In the genomic region with DNA sequence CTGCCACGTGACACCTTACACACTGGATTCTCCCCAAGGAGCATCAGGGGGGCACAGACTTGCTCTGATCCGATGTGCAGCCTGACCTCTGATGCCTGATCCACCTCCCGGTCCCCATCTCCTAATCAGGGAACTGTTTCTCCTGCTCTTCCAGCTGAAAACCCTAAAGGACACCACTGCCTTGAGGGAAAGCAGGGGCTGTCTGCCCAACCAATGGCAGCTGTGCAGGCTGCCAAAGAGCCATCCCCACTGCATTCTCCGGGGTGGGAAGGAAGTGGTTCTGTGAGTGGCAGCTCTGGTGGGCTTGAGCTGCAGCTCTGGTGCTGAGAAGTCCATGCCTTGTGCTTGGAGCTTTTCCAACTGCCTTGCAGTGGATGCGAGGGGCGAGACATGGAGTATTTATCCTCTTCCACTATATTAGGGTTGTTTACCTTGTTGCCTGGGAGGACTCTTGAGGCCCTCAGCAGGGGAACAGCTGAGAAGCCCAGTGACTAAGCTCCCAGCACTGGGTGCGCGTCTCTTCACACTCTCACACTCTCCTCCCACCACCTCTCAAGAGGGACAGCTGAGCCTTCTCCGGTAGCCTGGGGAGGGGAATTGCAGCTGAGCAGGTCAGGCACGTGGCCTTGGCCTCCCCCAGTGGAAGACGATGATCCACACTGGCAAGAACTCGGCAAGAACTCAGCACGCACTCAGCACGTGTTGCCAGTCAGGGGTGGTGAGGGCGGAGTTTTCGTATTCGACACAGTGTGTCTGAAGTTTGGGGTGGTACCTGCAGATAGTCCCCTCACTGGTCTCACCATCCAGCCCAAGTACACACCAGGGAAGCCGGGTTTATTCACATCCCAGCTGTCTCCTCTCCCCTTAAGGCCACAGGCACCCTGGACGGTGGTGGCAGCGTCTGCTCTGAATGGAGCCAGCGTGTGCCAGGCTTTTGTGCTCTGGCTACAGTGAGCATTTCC, we compare ENCODE assay signal across 1 cellular context.
TF ChIP-seq lines count a peak whose summit lies in the region.

No MANE protein-coding gene starts in this region.

TF ChIP-seq in K562, 482 proteins besides CTCF, POLR2A, EP300 and RAD21 (continued from another document):
- TF ChIP-seq, protein P1, sequence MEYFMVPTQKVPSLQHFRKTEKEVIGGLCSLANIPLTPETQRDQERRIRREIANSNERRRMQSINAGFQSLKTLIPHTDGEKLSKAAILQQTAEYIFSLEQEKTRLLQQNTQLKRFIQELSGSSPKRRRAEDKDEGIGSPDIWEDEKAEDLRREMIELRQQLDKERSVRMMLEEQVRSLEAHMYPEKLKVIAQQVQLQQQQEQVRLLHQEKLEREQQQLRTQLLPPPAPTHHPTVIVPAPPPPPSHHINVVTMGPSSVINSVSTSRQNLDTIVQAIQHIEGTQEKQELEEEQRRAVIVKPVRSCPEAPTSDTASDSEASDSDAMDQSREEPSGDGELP (CRISPR knock-in tag; IDR thresholded peaks at IDR 0.05; ENCODE audit: borderline replicate concordance) = peak; percentile 43; the same call in 1 of the 2 replicates
- TF ChIP-seq, protein P2, sequence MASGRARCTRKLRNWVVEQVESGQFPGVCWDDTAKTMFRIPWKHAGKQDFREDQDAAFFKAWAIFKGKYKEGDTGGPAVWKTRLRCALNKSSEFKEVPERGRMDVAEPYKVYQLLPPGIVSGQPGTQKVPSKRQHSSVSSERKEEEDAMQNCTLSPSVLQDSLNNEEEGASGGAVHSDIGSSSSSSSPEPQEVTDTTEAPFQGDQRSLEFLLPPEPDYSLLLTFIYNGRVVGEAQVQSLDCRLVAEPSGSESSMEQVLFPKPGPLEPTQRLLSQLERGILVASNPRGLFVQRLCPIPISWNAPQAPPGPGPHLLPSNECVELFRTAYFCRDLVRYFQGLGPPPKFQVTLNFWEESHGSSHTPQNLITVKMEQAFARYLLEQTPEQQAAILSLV (tag; IDR thresholded peaks at IDR 0.05) = no peak
- TF ChIP-seq, protein P3, sequence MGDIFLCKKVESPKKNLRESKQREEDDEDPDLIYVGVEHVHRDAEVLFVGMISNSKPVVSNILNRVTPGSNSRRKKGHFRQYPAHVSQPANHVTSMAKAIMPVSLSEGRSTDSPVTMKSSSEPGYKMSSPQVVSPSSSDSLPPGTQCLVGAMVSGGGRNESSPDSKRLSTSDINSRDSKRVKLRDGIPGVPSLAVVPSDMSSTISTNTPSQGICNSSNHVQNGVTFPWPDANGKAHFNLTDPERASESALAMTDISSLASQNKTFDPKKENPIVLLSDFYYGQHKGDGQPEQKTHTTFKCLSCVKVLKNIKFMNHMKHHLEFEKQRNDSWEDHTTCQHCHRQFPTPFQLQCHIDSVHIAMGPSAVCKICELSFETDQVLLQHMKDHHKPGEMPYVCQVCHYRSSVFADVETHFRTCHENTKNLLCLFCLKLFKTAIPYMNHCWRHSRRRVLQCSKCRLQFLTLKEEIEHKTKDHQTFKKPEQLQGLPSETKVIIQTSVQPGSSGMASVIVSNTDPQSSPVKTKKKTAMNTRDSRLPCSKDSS (IDR thresholded peaks at IDR 0.05; ENCODE audit: low read depth, partially characterized antibody) = no peak
- TF ChIP-seq RFX7 (CRISPR knock-in tag; IDR thresholded peaks at IDR 0.05) = no peak
